1 cellular context compared by ENCODE assay signal in genomic region chr13:46052314-46053161, GRCh38.
TF ChIP-seq lines count a peak whose summit lies in the region.

Gene ZC3H13 (minus strand): TSS chr13:46052746. CDS start chr13:46045507, 7,239 bp downstream.

TF ChIP-seq in K562, 482 proteins besides CTCF, POLR2A, EP300 and RAD21 (continued from another document and continues in another):
- TF ChIP-seq ZNF277 (CRISPR knock-in tag; IDR thresholded peaks at IDR 0.05; ENCODE audit: borderline replicate concordance) (no peak), ZKSCAN8 (CRISPR knock-in tag; IDR thresholded peaks at IDR 0.05) (no peak), ERF (CRISPR knock-in tag; IDR thresholded peaks at IDR 0.05) (no peak), ARID1B (IDR thresholded peaks at IDR 0.05) (peak; percentile 14; the same call in 1 of the 2 replicates), TFE3 (CRISPR knock-in tag; IDR thresholded peaks at IDR 0.05) (no peak), ZNF274 (IDR thresholded peaks at IDR 0.05; ENCODE audit: borderline replicate concordance, low read depth, low read length) (no peak), CBX1 (IDR thresholded peaks at IDR 0.05; ENCODE audit: low read depth) (0 out of 2 replicates have a peak, but pooled peaks have one; percentile 57), NFIC (IDR thresholded peaks at IDR 0.05) (peak; percentile 12; the same call in 1 of the 2 replicates), KDM5B (IDR thresholded peaks at IDR 0.05; ENCODE audit: insufficient replicate concordance, low read depth, low read length) (peak; percentile 61), ZNF592 (IDR thresholded peaks at IDR 0.05) (no peak), ZNF133 (CRISPR knock-in tag; IDR thresholded peaks at IDR 0.05) (no peak), E2F8 (IDR thresholded peaks at IDR 0.05; ENCODE audit: low read depth, partially characterized antibody) (peak; percentile 84), ZBTB26 (CRISPR knock-in tag; IDR thresholded peaks at IDR 0.05) (no peak), FOXO4 (CRISPR knock-in tag; IDR thresholded peaks at IDR 0.05) (no peak), MAX (CRISPR knock-in tag; IDR thresholded peaks at IDR 0.05) (no peak), MTA1 (IDR thresholded peaks at IDR 0.05; ENCODE audit: borderline replicate concordance) (peak; percentile 97), FOS (IDR thresholded peaks at IDR 0.05; ENCODE audit: extremely low read depth, insufficient read length) (no peak), SIN3A (IDR thresholded peaks at IDR 0.05; ENCODE audit: borderline replicate concordance in 2 of 2, control insufficient read depth in 1 of 2, low read depth in 2 of 2, low read length in 2 of 2) (peak in 1 of 2 experiments; percentile 65; a peak in 1 of 4 replicates), POLR2AphosphoS5 (IDR thresholded peaks at IDR 0.05; ENCODE audit: control insufficient read depth, insufficient read depth, low read depth, low read length) (peak; percentile 55; the same call in 1 of the 2 replicates), ATF6 (CRISPR knock-in tag; IDR thresholded peaks at IDR 0.05) (no peak), ZNF174 (CRISPR knock-in tag; IDR thresholded peaks at IDR 0.05) (no peak), GABPA (tag; conservative IDR thresholded peaks at IDR 0.05; ENCODE audit: low read depth) (peak; percentile 96), POLR2G (IDR thresholded peaks at IDR 0.05; ENCODE audit: low read depth, low read length) (peak; percentile 90), RB1 (IDR thresholded peaks at IDR 0.05; ENCODE audit: low read depth) (peak; percentile 39; the same call in 1 of the 2 replicates), TSHZ1 (CRISPR knock-in tag; IDR thresholded peaks at IDR 0.05) (no peak), USF2 (CRISPR knock-in tag; IDR thresholded peaks at IDR 0.05) (no peak), CEBPG (CRISPR knock-in tag; IDR thresholded peaks at IDR 0.05) (no peak), CEBPG (tag; conservative IDR thresholded peaks at IDR 0.05 in 1 of 2, IDR thresholded peaks at IDR 0.05 in 1 of 2) (no peak), GABPB1 (CRISPR knock-in tag; IDR thresholded peaks at IDR 0.05) (peak; percentile 92), GTF2F1 (IDR thresholded peaks at IDR 0.05; ENCODE audit: low read depth, low read length) (no peak), ZNF518B (CRISPR knock-in tag; IDR thresholded peaks at IDR 0.05) (no peak), EWSR1 (IDR thresholded peaks at IDR 0.05; ENCODE audit: borderline replicate concordance, low read depth, partially characterized antibody) (no peak)
